1 cellular context compared by ENCODE assay signal in genomic region chr5:140720738-140721137, GRCh38. TPM values are rescaled to one million over a fixed set of nuclear protein-coding genes. Genes with fewer than 3 reads are reported as not detected.
"Had no signal": no experiment of that assay in that cellular context is flagged by ENCODE, and none has a peak within 500 bp of the region (broad histone marks: within the 10 kb centered on the region; RNA-seq: fewer than 3 reads in every experiment).

No MANE protein-coding gene starts in this region.

RNA-seq across cellular contexts. Expression of gene DND1, which starts 47.4 kb away (rescaled TPM):
- total RNA-seq: skeletal muscle tissue had no signal
